24 cellular contexts compared by ENCODE assay signal in genomic region chr1:30184393-30185141, GRCh38.
"Had no signal": no experiment of that assay in that cellular context is flagged by ENCODE, and none has a peak within 500 bp of the region (broad histone marks: within the 10 kb centered on the region; RNA-seq: fewer than 3 reads in every experiment).

No MANE protein-coding gene starts in this region.

- H3K36me3 ChIP-seq: ascending aorta, colonic mucosa, gastroesophageal sphincter, heart right ventricle, ovary, tibial artery, vagina had no signal

- ATAC-seq: activated CD4-positive, CD25-positive, alpha-beta regulatory T cell treated with anti-CD3 and anti-CD28 coated beads, Interleukin-2, amount 50 U/mL, for 24 hours; activated CD8-positive, alpha-beta T cell treated with anti-CD3 and anti-CD28 coated beads, Interleukin-2, amount 10 ng/mL, durations not matched to agents 7 days and 5 days; esophagus mucosa; gastroesophageal sphincter; heart right ventricle; left cardiac atrium; naive thymus-derived CD8-positive, alpha-beta T cell; psoas muscle; right cardiac atrium; stimulated activated naive CD8-positive, alpha-beta T cell treated with anti-CD3 and anti-CD28 coated beads, Interleukin-15, Interleukin-2, amounts not matched to agents 100 U/mL and 50 U/mL, for 24 hours had no signal

- H3K9me3 ChIP-seq: ascending aorta, colonic mucosa, gastroesophageal sphincter, heart right ventricle, ovary, psoas muscle, tibial artery, vagina had no signal

- H3K27ac ChIP-seq: ascending aorta, colonic mucosa, gastroesophageal sphincter, heart right ventricle, ovary, psoas muscle, skin epidermis, tibial artery, vagina had no signal

- H3K4me3 Mint-ChIP-seq: activated CD4-positive, alpha-beta T cell treated with anti-CD3 and anti-CD28 coated beads, Interleukin-2, amount 10 ng/mL, durations not matched to agents 7 days and 5 days; activated CD8-positive, alpha-beta T cell treated with anti-CD3 and anti-CD28 coated beads, Interleukin-2, amount 10 ng/mL, durations not matched to agents 7 days and 5 days; activated naive CD4-positive, alpha-beta T cell treated with anti-CD3 and anti-CD28 coated beads, Interleukin-2, amount 50 U/mL, for 24 hours; central memory CD8-positive, alpha-beta T cell; naive thymus-derived CD8-positive, alpha-beta T cell had no signal

- H3K27me3 ChIP-seq: ascending aorta, colonic mucosa, ovary, vagina had no signal

- H3K4me1 ChIP-seq: ascending aorta, colonic mucosa, gastroesophageal sphincter, heart right ventricle, psoas muscle, tibial artery, vagina had no signal

- H3K36me3 Mint-ChIP-seq: activated naive CD4-positive, alpha-beta T cell treated with anti-CD3 and anti-CD28 coated beads, Interleukin-2, amount 50 U/mL, for 24 hours had no signal

- H3K9me3 Mint-ChIP-seq: activated CD4-positive, alpha-beta T cell treated with anti-CD3 and anti-CD28 coated beads, Interleukin-2, amount 10 ng/mL, durations not matched to agents 7 days and 5 days; activated naive CD4-positive, alpha-beta T cell treated with anti-CD3 and anti-CD28 coated beads, Interleukin-2, amount 50 U/mL, for 24 hours; central memory CD8-positive, alpha-beta T cell had no signal

- H3K27ac Mint-ChIP-seq: activated CD4-positive, alpha-beta T cell treated with anti-CD3 and anti-CD28 coated beads, Interleukin-2, amount 10 ng/mL, durations not matched to agents 7 days and 5 days; activated CD8-positive, alpha-beta T cell treated with anti-CD3 and anti-CD28 coated beads, Interleukin-2, amount 10 ng/mL, durations not matched to agents 7 days and 5 days; activated naive CD4-positive, alpha-beta T cell treated with anti-CD3 and anti-CD28 coated beads, Interleukin-2, amount 50 U/mL, for 24 hours; naive thymus-derived CD8-positive, alpha-beta T cell had no signal

- DNase-seq: activated CD4-positive, alpha-beta T cell treated with anti-CD3 and anti-CD28 coated beads, Interleukin-2, amount 10 ng/mL, durations not matched to agents 7 days and 5 days; activated CD8-positive, alpha-beta memory T cell treated with anti-CD3 and anti-CD28 coated beads, Interleukin-2, amount 50 U/mL, for 4 hours; activated CD8-positive, alpha-beta T cell treated with anti-CD3 and anti-CD28 coated beads, Interleukin-2, amount 10 ng/mL, durations not matched to agents 7 days and 5 days; activated gamma-delta T cell; activated T-cell treated with anti-CD3 and anti-CD28 coated beads, Interleukin-2, amount 50 U/mL, for 48 hours; colonic mucosa; heart right ventricle; left cardiac atrium; mesendoderm; naive thymus-derived CD8-positive, alpha-beta T cell; ovary; psoas muscle; right cardiac atrium; stimulated activated naive CD8-positive, alpha-beta T cell treated with anti-CD3 and anti-CD28 coated beads, Interleukin-15, Interleukin-2, amounts not matched to agents 100 U/mL and 50 U/mL, for 24 hours; substantia nigra; tibial artery had no signal

- H3K4me3 ChIP-seq: ascending aorta, colonic mucosa, gastroesophageal sphincter, heart right ventricle, ovary, psoas muscle, skin epidermis, tibial artery, vagina had no signal

- H3K4me1 Mint-ChIP-seq: activated CD4-positive, alpha-beta T cell treated with anti-CD3 and anti-CD28 coated beads, Interleukin-2, amount 10 ng/mL, durations not matched to agents 7 days and 5 days; activated naive CD4-positive, alpha-beta T cell treated with anti-CD3 and anti-CD28 coated beads, Interleukin-2, amount 50 U/mL, for 24 hours; naive thymus-derived CD8-positive, alpha-beta T cell had no signal
